In genomic region chr1:204570021-204570420, GRCh38 we compare ENCODE assay signal across 8 cellular contexts. TPM values are rescaled to one million over a fixed set of nuclear protein-coding genes. Genes with fewer than 3 reads are reported as not detected.
A peak's percentile ranks its signal among the peaks of the same experiment; 100 is the strongest.
DNase-seq lines count a peak whose midpoint lies in the region; ATAC-seq, FAIRE-seq and TF ChIP-seq lines count a peak whose summit lies in the region.
"Not testable (repeated sequence)": the region's sequence is repeated elsewhere in the genome, so short reads cannot be mapped to it uniquely, and the experiment has no call there.

No MANE protein-coding gene starts in this region.

- FAIRE-seq in A549 (lab: Jason Lieb, UNC), result not testable (repeated sequence)

- H3K4me3 ChIP-seq in A549; mammary epithelial cell (replicated peaks in 1 of 3; ENCODE audit: insufficient read depth in 1 of 3, low read depth in 2 of 3, low read length in 3 of 3); fibroblast of mammary gland (ENCODE audit: control insufficient read depth, low read depth, low read length); transverse colon: not testable (repeated sequence)

- TF ChIP-seq EP300 in A549 (IDR thresholded peaks at IDR 0.05); transverse colon (IDR thresholded peaks at IDR 0.05; ENCODE audit: low read depth): not testable (repeated sequence)

- not testable (repeated sequence) for H3K9ac ChIP-seq in mammary epithelial cell (ENCODE audit: insufficient read depth, low read length)

- POLR2A ChIA-PET in A549 (lab: Yijun Ruan, JAX), result not testable (repeated sequence)
- POLR2A ChIA-PET in activated CD8-positive, alpha-beta T cell treated with anti-CD3 and anti-CD28 coated beads for 36 hours (lab: Charles Lee), result interaction anchor here (0.7 kb wide), 1 partner anchor 237 kb away, joined by 3 read pairs; no protein-coding TSS in a partner anchor

- H3K4me3 Mint-ChIP-seq in activated CD8-positive, alpha-beta T cell treated with anti-CD3 and anti-CD28 coated beads for 36 hours, result not testable (repeated sequence)

- BruUV-seq in mammary epithelial cell (replicated peaks; lab: Mats Ljungman, UMichigan), result not testable (repeated sequence)

- H3K9me3 Mint-ChIP-seq in activated CD8-positive, alpha-beta T cell treated with anti-CD3 and anti-CD28 coated beads for 36 hours, result not testable (repeated sequence)

- not testable (repeated sequence) for H3K27ac ChIP-seq in A549; mammary epithelial cell (ENCODE audit: insufficient read depth, low read depth, low read length); transverse colon

- not testable (repeated sequence) for TF ChIP-seq RAD21 in A549 (conservative IDR thresholded peaks at IDR 0.05 in 1 of 2, IDR thresholded peaks at IDR 0.05 in 1 of 2)

- DNase-seq in A549 (ENCODE audit: low read depth in 1 of 2, low spot score in 1 of 2); activated CD8-positive, alpha-beta T cell treated with anti-CD3 and anti-CD28 coated beads for 36 hours: not testable (repeated sequence)
- peak; percentile 17 for DNase-seq in HCEC 1CT
- DNase-seq in M059J (ENCODE audit: low read depth), result peak; percentile 42
- peak; percentile 41 for DNase-seq in mammary epithelial cell
- peak; percentile 7 for DNase-seq in fibroblast of mammary gland (ENCODE audit: low read depth)
- DNase-seq in sciatic nerve (ENCODE audit: low spot score), result peak; percentile 13
- DNase-seq in transverse colon, result peak; percentile 14

- ATAC-seq in A549; activated CD8-positive, alpha-beta T cell treated with anti-CD3 and anti-CD28 coated beads for 36 hours; sciatic nerve: not testable (repeated sequence)

- 15% methylated on average over 3 of the region's 3 CpGs for WGBS in A549 (ENCODE audit: missing lambda C conversion rate)
- 63% methylated on average over 1 of the region's 3 CpGs for WGBS in mammary epithelial cell (ENCODE audit: low coverage, missing lambda C conversion rate)
- 20% methylated on average over 3 of the region's 3 CpGs; no CpG with 5 or more reads in 1 of the 2 donors for WGBS in transverse colon (ENCODE audit: low coverage in 1 of 2), 2 donors

- dilution Hi-C loops in mammary epithelial cell (cut with HindIII; ENCODE audit: low sequenced_read_pairs), result not testable (repeated sequence)

- H3K4me1 Mint-ChIP-seq in activated CD8-positive, alpha-beta T cell treated with anti-CD3 and anti-CD28 coated beads for 36 hours (ENCODE audit: low read depth), result peaks cover 15% of the 10 kb centered on the region

- CTCF ChIA-PET in A549 (lab: Yijun Ruan, JAX), result interaction anchor here (0.5 to 26.0 kb wide), 6 partner anchors 11 to 240 kb away, joined by 3 to 591 read pairs (median 4); no protein-coding TSS in a partner anchor
- CTCF ChIA-PET in activated CD8-positive, alpha-beta T cell treated with anti-CD3 and anti-CD28 coated beads for 36 hours (lab: Charles Lee), result interaction anchor here (0.8 to 7.8 kb wide), 4 partner anchors 10 to 240 kb away, joined by 3 to 176 read pairs (median 4); no protein-coding TSS in a partner anchor
- CTCF ChIA-PET in mammary epithelial cell (lab: Charles Lee; ENCODE audit: low non-redundant PET), result not testable (repeated sequence)

- peaks cover 27% of the 10 kb centered on the region for H3K36me3 Mint-ChIP-seq in activated CD8-positive, alpha-beta T cell treated with anti-CD3 and anti-CD28 coated beads for 36 hours (ENCODE audit: low read depth)

- H3K27ac Mint-ChIP-seq in activated CD8-positive, alpha-beta T cell treated with anti-CD3 and anti-CD28 coated beads for 36 hours, result peak overlapping the region; percentile 47

- not testable (repeated sequence) for TF ChIP-seq POLR2A in A549 (IDR thresholded peaks at IDR 0.05; ENCODE audit: low read length); transverse colon (IDR thresholded peaks at IDR 0.05)

- not testable (repeated sequence) for H3K27me3 Mint-ChIP-seq in activated CD8-positive, alpha-beta T cell treated with anti-CD3 and anti-CD28 coated beads for 36 hours

- not testable (repeated sequence) for H2AFZ ChIP-seq in mammary epithelial cell (ENCODE audit: low read depth, low read length)

- H3K4me1 ChIP-seq in A549, result peaks cover 36% of the 10 kb centered on the region
- H3K4me1 ChIP-seq in mammary epithelial cell (ENCODE audit: insufficient read depth, low read length); transverse colon: not testable (repeated sequence)

- H3K79me2 ChIP-seq in mammary epithelial cell (ENCODE audit: insufficient read depth, low read length), result not testable (repeated sequence)

- H3K9me3 ChIP-seq in A549; mammary epithelial cell (replicated peaks; ENCODE audit: insufficient read depth, low read length); transverse colon: not testable (repeated sequence)

- not testable (repeated sequence) for TF ChIP-seq CTCF in A549 (IDR thresholded peaks at IDR 0.05); activated CD8-positive, alpha-beta T cell treated with anti-CD3 and anti-CD28 coated beads for 36 hours (IDR thresholded peaks at IDR 0.05); mammary epithelial cell (conservative IDR thresholded peaks at IDR 0.05 in 1 of 2, IDR thresholded peaks at IDR 0.05 in 1 of 2; ENCODE audit: extremely low read depth in 1 of 2, insufficient read depth in 1 of 2, low read depth in 1 of 2, low read length in 2 of 2); fibroblast of mammary gland (conservative IDR thresholded peaks at IDR 0.05; ENCODE audit: control insufficient read depth, insufficient read depth, low read depth, low read length); transverse colon (IDR thresholded peaks at IDR 0.05)

- intact Hi-C loops in activated CD8-positive, alpha-beta T cell treated with anti-CD3 and anti-CD28 coated beads for 36 hours (cut with micrococcal nuclease); mammary epithelial cell (cut with micrococcal nuclease); sciatic nerve (cut with DNase I); transverse colon (cut with DNase I; ENCODE audit: low total_unique reads): not testable (repeated sequence)

- H3K27me3 ChIP-seq in mammary epithelial cell (ENCODE audit: insufficient read depth, low read length); transverse colon: not testable (repeated sequence)

- not testable (repeated sequence) for H3K36me3 ChIP-seq in mammary epithelial cell (ENCODE audit: insufficient read depth, low read length); transverse colon

- in situ Hi-C loops in mammary epithelial cell (cut with MboI; ENCODE audit: low sequenced_read_pairs in 2 of 2), result not testable (repeated sequence)
- in situ Hi-C loops in transverse colon (cut with MboI; ENCODE audit: low pct_ligation_motif_present in 1 of 4, low pct_unique_long_range_greater_than_20kb in 1 of 4, low sequenced_read_pairs in 3 of 4), result loop anchor here in 3 of 4 donors (25.0 kb wide), 2 partner anchors 192 to 367 kb away; no protein-coding TSS in a partner anchor

- H4K20me1 ChIP-seq in mammary epithelial cell (ENCODE audit: insufficient read depth, low read length), result not testable (repeated sequence)

- H3K4me2 ChIP-seq in A549; mammary epithelial cell (ENCODE audit: insufficient read depth, low read depth, low read length): not testable (repeated sequence)

TF ChIP-seq in A549, 52 proteins besides CTCF, POLR2A, EP300 and RAD21:
- TF ChIP-seq FOSL2 (IDR thresholded peaks at IDR 0.05), result not testable (repeated sequence)
- 0 out of 2 replicates have a peak, but pooled peaks have one; percentile 14 for TF ChIP-seq FOSL2 (CRISPR knock-in tag; IDR thresholded peaks at IDR 0.05)

RNA-seq across cellular contexts. Expression of gene MDM4, which starts 53.8 kb away (rescaled TPM):
- polyA plus RNA-seq in A549 (2011; rRNA removed) (38.9 and 48.9 TPM in 2 replicates), A549 (2017; fragmentation: RNase III; extraction: RNeasy Plus Mini Kit Qiagen cat#74134 plus additional on column Dnase treatment) (4.6 to 5.7 TPM (median 5.7 TPM) in 3 replicates), mammary epithelial cell (5.1 TPM)
- 2.7 and 3.4 TPM in 2 replicates for polyA plus RNA-seq in A549 (2012; cell fraction: cytosol; rRNA removed)
- polyA plus RNA-seq in A549 (2012; cell fraction: nucleus; rRNA removed), result 11.4 and 22.1 TPM in 2 replicates
- 55.7 and 61.1 TPM in 2 replicates for polyA minus RNA-seq in A549 (2011; rRNA and poly(A)+ RNA removed)
- total RNA-seq in M059J (2014; rRNA removed; shearing (Covaris generic)), result 2.7 and 6.9 TPM in 2 replicates
- total RNA-seq in activated CD8-positive, alpha-beta T cell treated with anti-CD3 and anti-CD28 coated beads for 36 hours, result 10 to 100 TPM; 89.6 to 94.8 TPM
- total RNA-seq in mammary epithelial cell (10 to 100 TPM; 21.7 to 37.1 TPM), sciatic nerve (157 TPM), transverse colon (100 to 1,000 TPM in 2 of 4 donors, 10 to 100 TPM in 2; 64.3 to 140 (median 109) TPM)
- 7.7 TPM for polyA minus RNA-seq in mammary epithelial cell
